In genomic region chr1:16643001-16643411, GRCh38 we compare ENCODE assay signal across 1 cellular context.
A peak's percentile ranks its signal among the peaks of the same experiment; 100 is the strongest.
TF ChIP-seq lines count a peak whose summit lies in the region.
"Not testable (repeated sequence)": the region's sequence is repeated elsewhere in the genome, so short reads cannot be mapped to it uniquely, and the experiment has no call there.

No MANE protein-coding gene starts in this region.

TF ChIP-seq in HepG2, 621 proteins besides CTCF, POLR2A, EP300 and RAD21 (continues in another document):
- TF ChIP-seq ZNF550 (CRISPR knock-in tag; IDR thresholded peaks at IDR 0.05; ENCODE audit: borderline replicate concordance) (peak; percentile 75; the same call in 1 of the 2 replicates), ZNF768 (CRISPR knock-in tag; IDR thresholded peaks at IDR 0.05) (peak; percentile 9; the same call in 1 of the 2 replicates), ZSCAN21 (CRISPR knock-in tag; IDR thresholded peaks at IDR 0.05; ENCODE audit: borderline replicate concordance) (0 out of 2 replicates have a peak, but pooled peaks have one; percentile 10), NRL (CRISPR knock-in tag; IDR thresholded peaks at IDR 0.05; ENCODE audit: borderline replicate concordance) (peak; percentile 92), ZNF143 (CRISPR knock-in tag; IDR thresholded peaks at IDR 0.05) (peak; percentile 6; the same call in 1 of the 2 replicates), RBFOX2 (IDR thresholded peaks at IDR 0.05; ENCODE audit: low read depth, low read length) (0 out of 2 replicates have a peak, but pooled peaks have one; percentile 6), MTA1 (CRISPR knock-in tag; IDR thresholded peaks at IDR 0.05; ENCODE audit: borderline replicate concordance) (peak; percentile 37; the same call in 1 of the 2 replicates), ZNF225 (CRISPR knock-in tag; IDR thresholded peaks at IDR 0.05) (peak; percentile 45; the same call in 1 of the 2 replicates), KDM5B (CRISPR knock-in tag; IDR thresholded peaks at IDR 0.05; ENCODE audit: borderline replicate concordance) (peak; percentile 17; the same call in 1 of the 2 replicates), ZNF891 (CRISPR knock-in tag; IDR thresholded peaks at IDR 0.05) (peak; percentile 77; the same call in 1 of the 2 replicates), ZSCAN31 (CRISPR knock-in tag; IDR thresholded peaks at IDR 0.05; ENCODE audit: low read depth) (0 out of 2 replicates have a peak, but pooled peaks have one; percentile 15), NFAT5 (CRISPR knock-in tag; IDR thresholded peaks at IDR 0.05) (0 out of 2 replicates have a peak, but pooled peaks have one; percentile 20), ZNF883 (CRISPR knock-in tag; IDR thresholded peaks at IDR 0.05; ENCODE audit: not compliant biosample characterization) (peak; percentile 53), ZFP41 (CRISPR knock-in tag; IDR thresholded peaks at IDR 0.05; ENCODE audit: borderline replicate concordance) (peak; percentile 75; the same call in 1 of the 2 replicates), ZNF232 (CRISPR knock-in tag; IDR thresholded peaks at IDR 0.05; ENCODE audit: borderline replicate concordance) (0 out of 2 replicates have a peak, but pooled peaks have one; percentile 17), UBTF (CRISPR knock-in tag; IDR thresholded peaks at IDR 0.05) (peak; percentile 24; the same call in 1 of the 2 replicates), NFE2L1 (CRISPR knock-in tag; IDR thresholded peaks at IDR 0.05; ENCODE audit: borderline replicate concordance) (0 out of 2 replicates have a peak, but pooled peaks have one; percentile 74)
- TF ChIP-seq, protein P1, sequence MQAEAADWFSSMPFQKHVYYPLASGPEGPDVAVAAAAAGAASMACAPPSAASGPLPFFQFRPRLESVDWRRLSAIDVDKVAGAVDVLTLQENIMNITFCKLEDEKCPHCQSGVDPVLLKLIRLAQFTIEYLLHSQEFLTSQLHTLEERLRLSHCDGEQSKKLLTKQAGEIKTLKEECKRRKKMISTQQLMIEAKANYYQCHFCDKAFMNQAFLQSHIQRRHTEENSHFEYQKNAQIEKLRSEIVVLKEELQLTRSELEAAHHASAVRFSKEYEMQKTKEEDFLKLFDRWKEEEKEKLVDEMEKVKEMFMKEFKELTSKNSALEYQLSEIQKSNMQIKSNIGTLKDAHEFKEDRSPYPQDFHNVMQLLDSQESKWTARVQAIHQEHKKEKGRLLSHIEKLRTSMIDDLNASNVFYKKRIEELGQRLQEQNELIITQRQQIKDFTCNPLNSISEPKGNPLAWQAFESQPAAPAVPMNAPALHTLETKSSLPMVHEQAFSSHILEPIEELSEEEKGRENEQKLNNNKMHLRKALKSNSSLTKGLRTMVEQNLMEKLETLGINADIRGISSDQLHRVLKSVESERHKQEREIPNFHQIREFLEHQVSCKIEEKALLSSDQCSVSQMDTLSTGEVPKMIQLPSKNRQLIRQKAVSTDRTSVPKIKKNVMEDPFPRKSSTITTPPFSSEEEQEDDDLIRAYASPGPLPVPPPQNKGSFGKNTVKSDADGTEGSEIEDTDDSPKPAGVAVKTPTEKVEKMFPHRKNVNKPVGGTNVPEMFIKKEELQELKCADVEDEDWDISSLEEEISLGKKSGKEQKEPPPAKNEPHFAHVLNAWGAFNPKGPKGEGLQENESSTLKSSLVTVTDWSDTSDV (CRISPR knock-in tag; IDR thresholded peaks at IDR 0.05) = peak; percentile 62; the same call in 1 of the 2 replicates
- TF ChIP-seq, protein P2, sequence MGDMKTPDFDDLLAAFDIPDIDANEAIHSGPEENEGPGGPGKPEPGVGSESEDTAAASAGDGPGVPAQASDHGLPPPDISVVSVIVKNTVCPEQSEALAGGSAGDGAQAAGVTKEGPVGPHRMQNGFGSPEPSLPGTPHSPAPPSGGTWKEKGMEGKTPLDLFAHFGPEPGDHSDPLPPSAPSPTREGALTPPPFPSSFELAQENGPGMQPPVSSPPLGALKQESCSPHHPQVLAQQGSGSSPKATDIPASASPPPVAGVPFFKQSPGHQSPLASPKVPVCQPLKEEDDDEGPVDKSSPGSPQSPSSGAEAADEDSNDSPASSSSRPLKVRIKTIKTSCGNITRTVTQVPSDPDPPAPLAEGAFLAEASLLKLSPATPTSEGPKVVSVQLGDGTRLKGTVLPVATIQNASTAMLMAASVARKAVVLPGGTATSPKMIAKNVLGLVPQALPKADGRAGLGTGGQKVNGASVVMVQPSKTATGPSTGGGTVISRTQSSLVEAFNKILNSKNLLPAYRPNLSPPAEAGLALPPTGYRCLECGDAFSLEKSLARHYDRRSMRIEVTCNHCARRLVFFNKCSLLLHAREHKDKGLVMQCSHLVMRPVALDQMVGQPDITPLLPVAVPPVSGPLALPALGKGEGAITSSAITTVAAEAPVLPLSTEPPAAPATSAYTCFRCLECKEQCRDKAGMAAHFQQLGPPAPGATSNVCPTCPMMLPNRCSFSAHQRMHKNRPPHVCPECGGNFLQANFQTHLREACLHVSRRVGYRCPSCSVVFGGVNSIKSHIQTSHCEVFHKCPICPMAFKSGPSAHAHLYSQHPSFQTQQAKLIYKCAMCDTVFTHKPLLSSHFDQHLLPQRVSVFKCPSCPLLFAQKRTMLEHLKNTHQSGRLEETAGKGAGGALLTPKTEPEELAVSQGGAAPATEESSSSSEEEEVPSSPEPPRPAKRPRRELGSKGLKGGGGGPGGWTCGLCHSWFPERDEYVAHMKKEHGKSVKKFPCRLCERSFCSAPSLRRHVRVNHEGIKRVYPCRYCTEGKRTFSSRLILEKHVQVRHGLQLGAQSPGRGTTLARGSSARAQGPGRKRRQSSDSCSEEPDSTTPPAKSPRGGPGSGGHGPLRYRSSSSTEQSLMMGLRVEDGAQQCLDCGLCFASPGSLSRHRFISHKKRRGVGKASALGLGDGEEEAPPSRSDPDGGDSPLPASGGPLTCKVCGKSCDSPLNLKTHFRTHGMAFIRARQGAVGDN (CRISPR knock-in tag; IDR thresholded peaks at IDR 0.05) = peak; percentile 52
- TF ChIP-seq, protein P3, sequence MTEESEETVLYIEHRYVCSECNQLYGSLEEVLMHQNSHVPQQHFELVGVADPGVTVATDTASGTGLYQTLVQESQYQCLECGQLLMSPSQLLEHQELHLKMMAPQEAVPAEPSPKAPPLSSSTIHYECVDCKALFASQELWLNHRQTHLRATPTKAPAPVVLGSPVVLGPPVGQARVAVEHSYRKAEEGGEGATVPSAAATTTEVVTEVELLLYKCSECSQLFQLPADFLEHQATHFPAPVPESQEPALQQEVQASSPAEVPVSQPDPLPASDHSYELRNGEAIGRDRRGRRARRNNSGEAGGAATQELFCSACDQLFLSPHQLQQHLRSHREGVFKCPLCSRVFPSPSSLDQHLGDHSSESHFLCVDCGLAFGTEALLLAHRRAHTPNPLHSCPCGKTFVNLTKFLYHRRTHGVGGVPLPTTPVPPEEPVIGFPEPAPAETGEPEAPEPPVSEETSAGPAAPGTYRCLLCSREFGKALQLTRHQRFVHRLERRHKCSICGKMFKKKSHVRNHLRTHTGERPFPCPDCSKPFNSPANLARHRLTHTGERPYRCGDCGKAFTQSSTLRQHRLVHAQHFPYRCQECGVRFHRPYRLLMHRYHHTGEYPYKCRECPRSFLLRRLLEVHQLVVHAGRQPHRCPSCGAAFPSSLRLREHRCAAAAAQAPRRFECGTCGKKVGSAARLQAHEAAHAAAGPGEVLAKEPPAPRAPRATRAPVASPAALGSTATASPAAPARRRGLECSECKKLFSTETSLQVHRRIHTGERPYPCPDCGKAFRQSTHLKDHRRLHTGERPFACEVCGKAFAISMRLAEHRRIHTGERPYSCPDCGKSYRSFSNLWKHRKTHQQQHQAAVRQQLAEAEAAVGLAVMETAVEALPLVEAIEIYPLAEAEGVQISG (CRISPR knock-in tag; IDR thresholded peaks at IDR 0.05) = 0 out of 2 replicates have a peak, but pooled peaks have one; percentile 12
- TF ChIP-seq, protein P4, sequence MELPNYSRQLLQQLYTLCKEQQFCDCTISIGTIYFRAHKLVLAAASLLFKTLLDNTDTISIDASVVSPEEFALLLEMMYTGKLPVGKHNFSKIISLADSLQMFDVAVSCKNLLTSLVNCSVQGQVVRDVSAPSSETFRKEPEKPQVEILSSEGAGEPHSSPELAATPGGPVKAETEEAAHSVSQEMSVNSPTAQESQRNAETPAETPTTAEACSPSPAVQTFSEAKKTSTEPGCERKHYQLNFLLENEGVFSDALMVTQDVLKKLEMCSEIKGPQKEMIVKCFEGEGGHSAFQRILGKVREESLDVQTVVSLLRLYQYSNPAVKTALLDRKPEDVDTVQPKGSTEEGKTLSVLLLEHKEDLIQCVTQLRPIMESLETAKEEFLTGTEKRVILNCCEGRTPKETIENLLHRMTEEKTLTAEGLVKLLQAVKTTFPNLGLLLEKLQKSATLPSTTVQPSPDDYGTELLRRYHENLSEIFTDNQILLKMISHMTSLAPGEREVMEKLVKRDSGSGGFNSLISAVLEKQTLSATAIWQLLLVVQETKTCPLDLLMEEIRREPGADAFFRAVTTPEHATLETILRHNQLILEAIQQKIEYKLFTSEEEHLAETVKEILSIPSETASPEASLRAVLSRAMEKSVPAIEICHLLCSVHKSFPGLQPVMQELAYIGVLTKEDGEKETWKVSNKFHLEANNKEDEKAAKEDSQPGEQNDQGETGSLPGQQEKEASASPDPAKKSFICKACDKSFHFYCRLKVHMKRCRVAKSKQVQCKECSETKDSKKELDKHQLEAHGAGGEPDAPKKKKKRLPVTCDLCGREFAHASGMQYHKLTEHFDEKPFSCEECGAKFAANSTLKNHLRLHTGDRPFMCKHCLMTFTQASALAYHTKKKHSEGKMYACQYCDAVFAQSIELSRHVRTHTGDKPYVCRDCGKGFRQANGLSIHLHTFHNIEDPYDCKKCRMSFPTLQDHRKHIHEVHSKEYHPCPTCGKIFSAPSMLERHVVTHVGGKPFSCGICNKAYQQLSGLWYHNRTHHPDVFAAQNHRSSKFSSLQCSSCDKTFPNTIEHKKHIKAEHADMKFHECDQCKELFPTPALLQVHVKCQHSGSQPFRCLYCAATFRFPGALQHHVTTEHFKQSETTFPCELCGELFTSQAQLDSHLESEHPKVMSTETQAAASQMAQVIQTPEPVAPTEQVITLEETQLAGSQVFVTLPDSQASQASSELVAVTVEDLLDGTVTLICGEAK (IDR thresholded peaks at IDR 0.05) = not testable (repeated sequence)
- TF ChIP-seq, protein P4 (CRISPR knock-in tag; IDR thresholded peaks at IDR 0.05) = peak; percentile 65; the same call in 1 of the 2 replicates
